ENCODE assay signal across 22 cellular contexts in the genomic region with DNA sequence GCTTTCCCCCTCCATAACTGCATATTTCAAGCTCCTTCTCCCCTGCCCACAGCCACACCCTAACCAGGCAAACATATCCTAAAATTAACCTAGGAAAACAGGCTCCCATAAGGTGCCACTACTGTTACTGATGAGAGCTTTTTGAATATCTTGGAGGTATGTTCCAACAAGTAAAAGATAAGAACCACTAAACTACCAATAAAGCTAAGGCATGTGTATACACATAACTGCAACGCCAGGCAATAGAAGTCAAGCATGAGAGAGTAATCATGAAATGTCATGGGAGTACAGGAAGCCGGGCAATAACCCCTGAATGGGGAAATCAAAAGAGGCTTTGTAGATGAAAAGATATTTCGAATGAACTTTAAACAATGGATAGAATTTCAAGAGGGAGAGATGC. TPM values are rescaled to one million over a fixed set of nuclear protein-coding genes. Genes with fewer than 3 reads are reported as not detected.
DNase-seq lines count a peak whose midpoint lies in the region; ATAC-seq and TF ChIP-seq lines count a peak whose summit lies in the region.
"Had no signal": no experiment of that assay in that cellular context is flagged by ENCODE, and none has a peak within 500 bp of the region (broad histone marks: within the 10 kb centered on the region; RNA-seq: fewer than 3 reads in every experiment).

No MANE protein-coding gene starts in this region.

- DNase-seq in AG09319 (ENCODE audit: extremely low read depth, low read depth) (peak; percentile 78), SK-MEL-5 (ENCODE audit: low read depth, low spot score) (peak; percentile 4), fibroblast of peridontal ligament (ENCODE audit: extremely low read depth) (peak; percentile 87), left lung (no peak)
- no peak for DNase-seq in activated T-cell treated with anti-CD3 and anti-CD28 coated beads, Interleukin-2, amount 50 U/mL, for 72 hours
- DNase-seq in activated naive CD8-positive, alpha-beta T cell treated with anti-CD3 and anti-CD28 coated beads, Interleukin-2, amount 50 U/mL, for 24 hours, result no peak
- DNase-seq: 8988T; CD4-positive, CD25-positive, alpha-beta regulatory T cell; GM23248; H7; IMR-90; MM.1S; NCI-H2029; NCI-H2227 treated with DMSO at 0.1 percent for 48 hours; NCI-H526 treated with DMSO at 0.1 percent for 48 hours; SHP77 treated with DMSO at 0.1 percent for 48 hours had no signal

- H3K4me1 ChIP-seq in left lung, result no peaks in the 10 kb centered on the region
- H3K4me1 ChIP-seq: BLaER1 had no signal

- ATAC-seq in left lung, result peak; percentile 76
- ATAC-seq in GM19467 (IDR thresholded peaks at IDR 0.05; ENCODE audit: unreplicated experiment), result no peak
- no peak for ATAC-seq in activated T-cell treated with anti-CD3 and anti-CD28 coated beads, Interleukin-2, amount 50 U/mL, for 72 hours (replicated peaks in 1 of 2)
- no peak for ATAC-seq in stimulated activated memory B cell treated with anti-CD40 and anti-IgM and Interleukin-4, amounts not matched to agents 10 μg/mL and 1 μg/mL and 100 μg/mL, for 72 hours
- no peak for ATAC-seq in activated naive CD8-positive, alpha-beta T cell treated with anti-CD3 and anti-CD28 coated beads, Interleukin-2, amount 50 U/mL, for 24 hours

- no peak overlapping the region for H3K4me3 Mint-ChIP-seq in activated T-cell treated with anti-CD3 and anti-CD28 coated beads, Interleukin-2, amount 50 U/mL, for 72 hours
- no peak overlapping the region for H3K4me3 Mint-ChIP-seq in stimulated activated memory B cell treated with anti-CD40 and anti-IgM and Interleukin-4, amounts not matched to agents 10 μg/mL and 1 μg/mL and 100 μg/mL, for 72 hours
- no peak overlapping the region for H3K4me3 Mint-ChIP-seq in activated naive CD8-positive, alpha-beta T cell treated with anti-CD3 and anti-CD28 coated beads, Interleukin-2, amount 50 U/mL, for 24 hours
- H3K4me3 Mint-ChIP-seq: CD4-positive, CD25-positive, alpha-beta regulatory T cell had no signal

- H3K9me3 ChIP-seq in left lung, result no peaks in the 10 kb centered on the region
- H3K9me3 ChIP-seq: BLaER1 had no signal

- no peaks in the 10 kb centered on the region for H3K9me3 Mint-ChIP-seq in activated T-cell treated with anti-CD3 and anti-CD28 coated beads, Interleukin-2, amount 50 U/mL, for 72 hours
- H3K9me3 Mint-ChIP-seq in stimulated activated memory B cell treated with anti-CD40 and anti-IgM and Interleukin-4, amounts not matched to agents 10 μg/mL and 1 μg/mL and 100 μg/mL, for 72 hours, result no peaks in the 10 kb centered on the region
- H3K9me3 Mint-ChIP-seq in activated naive CD8-positive, alpha-beta T cell treated with anti-CD3 and anti-CD28 coated beads, Interleukin-2, amount 50 U/mL, for 24 hours, result no peaks in the 10 kb centered on the region
- H3K9me3 Mint-ChIP-seq: CD4-positive, CD25-positive, alpha-beta regulatory T cell had no signal

- no peak overlapping the region for H3K27ac ChIP-seq in left lung
- H3K27ac ChIP-seq: BLaER1, GM23248, KMS-11, SK-N-MC had no signal

- in situ Hi-C loops in SK-MEL-5 (cut with HindIII; ENCODE audit: low pct_unique_long_range_greater_than_20kb, low sequenced_read_pairs), result no loop called here

- no peak for TF ChIP-seq CTCF in AG09319 (IDR thresholded peaks at IDR 0.05; ENCODE audit: low read depth, low read length)
- no peak for TF ChIP-seq CTCF in left lung (IDR thresholded peaks at IDR 0.05)

- no peak overlapping the region for H3K27ac Mint-ChIP-seq in activated T-cell treated with anti-CD3 and anti-CD28 coated beads, Interleukin-2, amount 50 U/mL, for 72 hours
- H3K27ac Mint-ChIP-seq in stimulated activated memory B cell treated with anti-CD40 and anti-IgM and Interleukin-4, amounts not matched to agents 10 μg/mL and 1 μg/mL and 100 μg/mL, for 72 hours, result no peak overlapping the region
- no peak overlapping the region for H3K27ac Mint-ChIP-seq in activated naive CD8-positive, alpha-beta T cell treated with anti-CD3 and anti-CD28 coated beads, Interleukin-2, amount 50 U/mL, for 24 hours
- H3K27ac Mint-ChIP-seq: CD4-positive, CD25-positive, alpha-beta regulatory T cell had no signal

- no peaks in the 10 kb centered on the region for H3K36me3 ChIP-seq in left lung
- H3K36me3 ChIP-seq: BLaER1 had no signal

- peaks cover 13% of the 10 kb centered on the region for H3K27me3 Mint-ChIP-seq in activated T-cell treated with anti-CD3 and anti-CD28 coated beads, Interleukin-2, amount 50 U/mL, for 72 hours (ENCODE audit: low read depth)
- H3K27me3 Mint-ChIP-seq in stimulated activated memory B cell treated with anti-CD40 and anti-IgM and Interleukin-4, amounts not matched to agents 10 μg/mL and 1 μg/mL and 100 μg/mL, for 72 hours, result peaks cover 6% of the 10 kb centered on the region
- H3K27me3 Mint-ChIP-seq in activated naive CD8-positive, alpha-beta T cell treated with anti-CD3 and anti-CD28 coated beads, Interleukin-2, amount 50 U/mL, for 24 hours, result peaks cover 3% of the 10 kb centered on the region

- intact Hi-C loops in left lung (cut with DNase I), result no loop called here

- peaks cover 4% of the 10 kb centered on the region for H3K4me1 Mint-ChIP-seq in activated T-cell treated with anti-CD3 and anti-CD28 coated beads, Interleukin-2, amount 50 U/mL, for 72 hours (ENCODE audit: low read depth)
- H3K4me1 Mint-ChIP-seq in stimulated activated memory B cell treated with anti-CD40 and anti-IgM and Interleukin-4, amounts not matched to agents 10 μg/mL and 1 μg/mL and 100 μg/mL, for 72 hours, result peaks cover 2% of the 10 kb centered on the region
- H3K4me1 Mint-ChIP-seq in activated naive CD8-positive, alpha-beta T cell treated with anti-CD3 and anti-CD28 coated beads, Interleukin-2, amount 50 U/mL, for 24 hours, result no peaks in the 10 kb centered on the region

- no peaks in the 10 kb centered on the region for H3K36me3 Mint-ChIP-seq in activated T-cell treated with anti-CD3 and anti-CD28 coated beads, Interleukin-2, amount 50 U/mL, for 72 hours (ENCODE audit: insufficient read depth in 2 of 2)
- H3K36me3 Mint-ChIP-seq in stimulated activated memory B cell treated with anti-CD40 and anti-IgM and Interleukin-4, amounts not matched to agents 10 μg/mL and 1 μg/mL and 100 μg/mL, for 72 hours, result no peaks in the 10 kb centered on the region
- no peaks in the 10 kb centered on the region for H3K36me3 Mint-ChIP-seq in activated naive CD8-positive, alpha-beta T cell treated with anti-CD3 and anti-CD28 coated beads, Interleukin-2, amount 50 U/mL, for 24 hours (ENCODE audit: low read depth)
- H3K36me3 Mint-ChIP-seq: CD4-positive, CD25-positive, alpha-beta regulatory T cell had no signal

- H3K4me3 ChIP-seq in left lung, result no peak overlapping the region
- H3K4me3 ChIP-seq: BLaER1, GM23248, SK-N-MC had no signal

- H3K27me3 ChIP-seq in left lung, result no peaks in the 10 kb centered on the region
- H3K27me3 ChIP-seq: BLaER1 had no signal

RNA-seq across cellular contexts. Expression of a gene that starts 9.3 kb away (rescaled TPM):
- total RNA-seq in SK-MEL-5 (2014; rRNA removed; shearing (Covaris generic)), result not detected in 2 replicates
- not detected in 2 replicates for polyA plus RNA-seq in SK-MEL-5 (2015; cell fraction: cytosol; rRNA removed)
- not detected in 2 replicates for polyA plus RNA-seq in SK-MEL-5 (2015; cell fraction: nucleus; rRNA removed)
- under 1 TPM in 1 of 2 donors, not detected in 1; 0.87 TPM for total RNA-seq in left lung
- not detected for total RNA-seq in activated T-cell treated with anti-CD3 and anti-CD28 coated beads, Interleukin-2, amount 50 U/mL, for 72 hours
- total RNA-seq: CD4-positive, CD25-positive, alpha-beta regulatory T cell; GM23248; H7; IMR-90; NCI-H460 had no signal
- polyA plus RNA-seq: CD4-positive, CD25-positive, alpha-beta regulatory T cell; GM23248; IMR-90 had no signal

Comparison
In these comparisons a context has a peak if more than half of its experiments do, and no peak if none do; other contexts are left out.
1. DNase-seq: peak in AG09319 (single experiment), SK-MEL-5 (single experiment) and fibroblast of peridontal ligament (single experiment); none in left lung (0 of 2), activated T-cell treated with anti-CD3 and anti-CD28 coated beads, Interleukin-2, amount 50 U/mL, for 72 hours (0 of 2) and activated naive CD8-positive, alpha-beta T cell treated with anti-CD3 and anti-CD28 coated beads, Interleukin-2, amount 50 U/mL, for 24 hours (single experiment).